In genomic region chr14:33959692-33960151, GRCh38 we compare ENCODE assay signal across 23 cellular contexts. TPM values are rescaled to one million over a fixed set of nuclear protein-coding genes. Genes with fewer than 3 reads are reported as not detected.
DNase-seq lines count a peak whose midpoint lies in the region; ATAC-seq and TF ChIP-seq lines count a peak whose summit lies in the region.
"Had no signal": no experiment of that assay in that cellular context is flagged by ENCODE, and none has a peak within 500 bp of the region (broad histone marks: within the 10 kb centered on the region; RNA-seq: fewer than 3 reads in every experiment).

No MANE protein-coding gene starts in this region.

- no peaks in the 10 kb centered on the region for H3K9me2 ChIP-seq in HCT116 (ENCODE audit: insufficient read depth)

- H2AFZ ChIP-seq in HCT116 (ENCODE audit: low read depth, low read length, poor library complexity, severe bottlenecking) (no peak overlapping the region), trophoblast cell (ENCODE audit: insufficient read depth, low read length, poor library complexity) (peak overlapping the region; percentile 45)

- H3K9me3 ChIP-seq in HCT116 (ENCODE audit: control insufficient read depth in 1 of 2, insufficient read depth in 1 of 2, low read depth in 1 of 2, low read length in 2 of 2) = no peaks in the 10 kb centered on the region
- no peaks in the 10 kb centered on the region for H3K9me3 ChIP-seq in T-helper 17 cell (ENCODE audit: control insufficient read depth, low read length, poor library complexity, severe bottlenecking)
- H3K9me3 ChIP-seq in trophoblast cell (ENCODE audit: insufficient read depth, low read depth, low read length) = no peaks in the 10 kb centered on the region
- H3K9me3 ChIP-seq: mucosa of descending colon, ovary, vagina had no signal

- H3K27ac Mint-ChIP-seq in T-helper 17 cell = no peak overlapping the region
- H3K27ac Mint-ChIP-seq: HFFc6; T-helper 1 cell treated with Interleukin-12 subunit alpha and Interleukin-12 subunit beta and Interleukin-4 antibody, amounts not matched to agents 30 μg/mL and 1 μg/mL, for 36 hours had no signal

- intact Hi-C loops in HCT116 (cut with micrococcal nuclease) = no loop called here
- intact Hi-C loops in head of caudate nucleus (cut with DNase I) = loop anchor here (10.0 kb wide), 2 partner anchors 55 to 135 kb away; no protein-coding TSS in a partner anchor

- H4K12ac ChIP-seq in trophoblast cell (ENCODE audit: low read depth, low read length) = no peak overlapping the region

- no peak overlapping the region for H2BK5ac ChIP-seq in trophoblast cell (ENCODE audit: low read depth, low read length, poor library complexity)

- no peak for DNase-seq in HCT116 (ENCODE audit: low read depth, low spot score)
- no peak for DNase-seq in T-helper 17 cell
- peak; percentile 29 to 87 (median 69) for DNase-seq in head of caudate nucleus
- DNase-seq in trophoblast cell = peak; percentile 89 to 96
- DNase-seq in cerebellar nuclear complex (lab: John Stamatoyannopoulos, UW) = no peak
- no peak for DNase-seq in mesenteric fat pad (ENCODE audit: low spot score)
- no peak for DNase-seq in NCI-H774 (lab: John Stamatoyannopoulos, UW)
- DNase-seq: activated CD4-positive, alpha-beta T cell treated with anti-CD3 and anti-CD28 coated beads for 4 hours; activated CD8-positive, alpha-beta memory T cell treated with anti-CD3 and anti-CD28 coated beads, Interleukin-2, amount 50 U/mL, for 48 hours; activated naive CD4-positive, alpha-beta T cell; brain microvascular endothelial cell; HFFc6; Kasumi-1; mucosa of descending colon; NCI-H1436 treated with DMSO at 0.1 percent for 48 hours; NCI-H510A; ovary; small intestine; stimulated activated naive CD8-positive, alpha-beta T cell treated with anti-CD3 and anti-CD28 coated beads, Interleukin-15, Interleukin-2, amounts not matched to agents 100 U/mL and 50 U/mL, for 24 hours had no signal

- H2BK12ac ChIP-seq in trophoblast cell (ENCODE audit: low read length) = no peak overlapping the region

- peaks cover 12% of the 10 kb centered on the region for H3K4me1 Mint-ChIP-seq in T-helper 17 cell

- H3K27me3 ChIP-seq in HCT116 (ENCODE audit: insufficient read depth, low read length) (no peaks in the 10 kb centered on the region), trophoblast cell (ENCODE audit: insufficient read depth, low read length) (no peaks in the 10 kb centered on the region)
- H3K27me3 ChIP-seq: BLaER1, brain microvascular endothelial cell, ovary, vagina had no signal

- H3K14ac ChIP-seq in trophoblast cell (ENCODE audit: low read length) = no peak overlapping the region

- no peak for TF ChIP-seq RAD21 in HCT116 (IDR thresholded peaks at IDR 0.05; ENCODE audit: low read depth)

- H3K27me3 Mint-ChIP-seq in T-helper 17 cell = peaks cover 5% of the 10 kb centered on the region

- H3K27ac ChIP-seq in HCT116 (ENCODE audit: low read depth, low read length) (no peak overlapping the region), trophoblast cell (ENCODE audit: low read depth, low read length) (no peak overlapping the region)
- H3K27ac ChIP-seq: BLaER1, brain microvascular endothelial cell, HL-60, ovary, vagina had no signal

- H4K20me1 ChIP-seq in HCT116 (ENCODE audit: insufficient read depth) = no peaks in the 10 kb centered on the region
- H4K20me1 ChIP-seq: BLaER1 had no signal

- no peak overlapping the region for H3K4ac ChIP-seq in trophoblast cell (ENCODE audit: low read depth, low read length)

- no CpG with 5 or more reads among the region's 4 CpGs for WGBS in trophoblast cell (ENCODE audit: extremely low coverage, insufficient coverage, insufficient read length)

- POLR2A ChIA-PET in HCT116 (lab: Charles Lee) = interaction anchor here (1.4 kb wide), 1 partner anchor 8 kb away, joined by 3 read pairs; no protein-coding TSS in a partner anchor

- H2AK5ac ChIP-seq in trophoblast cell (ENCODE audit: low read length) = no peak overlapping the region

- no peak overlapping the region for H3K18ac ChIP-seq in trophoblast cell (ENCODE audit: low read length)

- no peaks in the 10 kb centered on the region for H3K36me3 ChIP-seq in HCT116 (ENCODE audit: control insufficient read depth in 1 of 2, insufficient read depth in 2 of 2, low read length in 2 of 2)
- H3K36me3 ChIP-seq in trophoblast cell (ENCODE audit: control insufficient read depth in 1 of 2, insufficient read depth in 2 of 2, low read length in 2 of 2) = no peaks in the 10 kb centered on the region
- H3K36me3 ChIP-seq: BLaER1, brain microvascular endothelial cell, ovary, vagina had no signal

- H2BK120ac ChIP-seq in trophoblast cell (ENCODE audit: insufficient read depth, low read length, poor library complexity) = no peak overlapping the region

- peak overlapping the region; percentile 33 for H3K4me3 Mint-ChIP-seq in T-helper 17 cell
- H3K4me3 Mint-ChIP-seq: HFFc6; T-helper 1 cell treated with Interleukin-12 subunit alpha and Interleukin-12 subunit beta and Interleukin-4 antibody, amounts not matched to agents 30 μg/mL and 1 μg/mL, for 36 hours had no signal

- H3K79me1 ChIP-seq in trophoblast cell (ENCODE audit: low read length) = no peaks in the 10 kb centered on the region

- TF ChIP-seq CTCF in HCT116 (IDR thresholded peaks at IDR 0.05 in 2 of 3, conservative IDR thresholded peaks at IDR 0.05 in 1 of 3; ENCODE audit: borderline replicate concordance in 1 of 3, insufficient read depth in 1 of 3, low read depth in 2 of 3, low read length in 2 of 3) = no peak

- RAD21 ChIA-PET in HCT116 (lab: Charles Lee; ENCODE audit: low non-redundant PET in 1 of 2, low total read pairs in 2 of 2, uncharacterized antibody in 2 of 2, unreplicated experiment in 2 of 2) = no interaction called here

- H3K4me3 ChIP-seq in HCT116 (replicated peaks in 1 of 2; ENCODE audit: low read depth in 1 of 2, low read length in 2 of 2) (no peak overlapping the region), trophoblast cell (ENCODE audit: low read depth, low read length) (no peak overlapping the region)
- H3K4me3 ChIP-seq: BLaER1, mucosa of descending colon, ovary, vagina had no signal

- no peak overlapping the region for H4K91ac ChIP-seq in trophoblast cell (ENCODE audit: low read depth, low read length)

- H3K4me1 ChIP-seq in HCT116 (ENCODE audit: control insufficient read depth in 1 of 2, insufficient read depth in 2 of 2, low read length in 2 of 2) = no peaks in the 10 kb centered on the region
- no peaks in the 10 kb centered on the region for H3K4me1 ChIP-seq in trophoblast cell (ENCODE audit: control insufficient read depth in 1 of 2, insufficient read depth in 2 of 2, low read length in 2 of 2)
- H3K4me1 ChIP-seq: vagina had no signal

- CTCF ChIA-PET in HCT116 (lab: Charles Lee) = no interaction called here

- H3K9ac ChIP-seq in HCT116 (ENCODE audit: low read length) = no peak overlapping the region
- no peak overlapping the region for H3K9ac ChIP-seq in trophoblast cell (ENCODE audit: low read length)
- H3K9ac ChIP-seq: BLaER1 had no signal

- TF ChIP-seq POLR2A in HCT116 (IDR thresholded peaks at IDR 0.05; ENCODE audit: borderline replicate concordance, extremely low read depth, insufficient read depth, insufficient read length) = no peak

- peaks cover 2% of the 10 kb centered on the region for H3K36me3 Mint-ChIP-seq in T-helper 17 cell (ENCODE audit: low read depth)

- no peak overlapping the region for H3K4me2 ChIP-seq in HCT116 (ENCODE audit: low read length)
- H3K4me2 ChIP-seq in trophoblast cell (ENCODE audit: low read length) = peak overlapping the region; percentile 37
- H3K4me2 ChIP-seq: BLaER1 had no signal

- H3K79me2 ChIP-seq in HCT116 (ENCODE audit: insufficient read depth, low read length) (no peaks in the 10 kb centered on the region), trophoblast cell (ENCODE audit: control insufficient read depth, insufficient read depth, low read length, poor library complexity) (no peaks in the 10 kb centered on the region)

- ATAC-seq in HCT116 (peak; percentile 49; the same call in 1 of the 2 replicates), T-helper 17 cell (no peak)
- ATAC-seq: mucosa of descending colon; stimulated activated naive CD8-positive, alpha-beta T cell treated with anti-CD3 and anti-CD28 coated beads, Interleukin-15, Interleukin-2, amounts not matched to agents 100 U/mL and 50 U/mL, for 24 hours had no signal

- no peak overlapping the region for H4K8ac ChIP-seq in trophoblast cell (ENCODE audit: low read depth, low read length)

- BruUV-seq in HCT116 (replicated peaks; lab: Mats Ljungman, UMichigan) = no TSS peak

- H3K23ac ChIP-seq in trophoblast cell (ENCODE audit: low read length) = no peak overlapping the region

TF ChIP-seq in HCT116, 20 proteins besides CTCF, POLR2A, EP300 and RAD21:
- no peak for TF ChIP-seq FOSL1 (IDR thresholded peaks at IDR 0.05; ENCODE audit: low read depth)
- no peak for TF ChIP-seq CBX3 (IDR thresholded peaks at IDR 0.05; ENCODE audit: low read depth)
- no peak for TF ChIP-seq ZFX (IDR thresholded peaks at IDR 0.05)
- no peak for TF ChIP-seq MAX (IDR thresholded peaks at IDR 0.05)
- TF ChIP-seq SRF (IDR thresholded peaks at IDR 0.05; ENCODE audit: low read depth) = no peak
TF ChIP-seq in HCT116: peak in this region for 0.

RNA-seq across cellular contexts. Expression of gene EGLN3, which starts 8.8 kb away (rescaled TPM):
- total RNA-seq in HCT116 (2021; ENCODE audit: unreplicated experiment) = 13.6 TPM
- polyA plus RNA-seq in HCT116 (2012) = 15.2 and 17.9 TPM in 2 replicates
- 10 to 100 TPM; 10.3 to 16.9 TPM for total RNA-seq in T-helper 17 cell
- polyA plus RNA-seq in trophoblast cell (2013) = 40.4 and 40.5 TPM in 2 replicates
- 4.7 TPM for total RNA-seq in mesenteric fat pad

Comparison
In these comparisons a context has a peak if more than half of its experiments do, and no peak if none do; other contexts are left out.
1. DNase-seq: peak in head of caudate nucleus (42 of 42) and trophoblast cell (2 of 2); none in HCT116 (single experiment), T-helper 17 cell (0 of 3), cerebellar nuclear complex (0 of 2), mesenteric fat pad (single experiment) and NCI-H774 (single experiment).